8 cellular contexts compared by ENCODE assay signal in the genomic region with DNA sequence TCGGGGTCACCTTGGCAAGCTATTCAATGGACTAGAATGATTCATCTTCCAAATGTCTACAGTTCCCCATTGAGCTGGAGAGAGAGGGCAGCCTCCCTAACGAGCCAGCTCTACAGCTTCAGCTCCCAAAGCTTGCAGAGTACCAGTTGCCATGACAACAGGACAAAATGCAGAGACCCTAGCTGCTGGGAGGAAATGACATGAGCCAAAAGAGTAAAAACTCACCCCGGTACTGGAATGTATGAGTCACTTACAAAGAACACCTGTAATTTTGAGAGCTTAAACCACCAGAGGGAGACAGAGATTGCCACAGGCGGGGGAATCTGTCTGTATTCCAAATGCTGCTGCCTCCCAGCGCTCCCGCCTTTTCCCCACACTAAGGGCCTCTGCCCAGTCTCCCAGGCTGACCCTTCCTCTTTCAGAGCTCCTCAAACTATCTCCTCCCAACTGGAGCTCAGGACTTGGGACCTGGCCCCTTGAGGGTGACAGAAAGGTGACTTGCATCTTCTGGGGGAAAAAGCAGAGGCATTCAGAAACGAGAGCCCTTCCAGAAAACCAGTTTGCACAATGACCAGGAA.
A peak's percentile ranks its signal among the peaks of the same experiment; 100 is the strongest.
DNase-seq lines count a peak whose midpoint lies in the region; ATAC-seq and TF ChIP-seq lines count a peak whose summit lies in the region.

No MANE protein-coding gene starts in this region.

- POLR2A ChIA-PET in PC-9 (lab: Charles Lee; ENCODE audit: unreplicated experiment), result interaction anchor here (0.6 kb wide), 3 partner anchors 36 to 621 kb away, joined by 3 read pairs; no protein-coding TSS in a partner anchor

- no peaks in the 10 kb centered on the region for H3K27me3 ChIP-seq in PC-9 (ENCODE audit: insufficient read depth, low read depth)

- H3K4me2 ChIP-seq in PC-9, result 0 out of 2 replicates have a peak overlapping the region, but pooled peaks have one; percentile 9

- H3K27ac ChIP-seq in PC-9, result no peak overlapping the region

- DNase-seq in DMS53 treated with DMSO at 0.1 percent for 48 hours (lab: John Stamatoyannopoulos, UW; ENCODE audit: unreplicated experiment) (peak; percentile 80), PC-9 (peak; percentile 69 to 80), globus pallidus (ENCODE audit: low spot score) (peak; percentile 35), pons (ENCODE audit: low spot score) (peak; percentile 45), GDM1 (lab: John Stamatoyannopoulos, UW) (no peak)
- DNase-seq in activated T-cell treated with anti-CD3 and anti-CD28 coated beads, Interleukin-2, amount 50 U/mL, for 4 hours, result peak; percentile 34

- intact Hi-C loops in PC-9 (cut with micrococcal nuclease; ENCODE audit: unreplicated experiment), result loop anchor here (2.0 to 5.0 kb wide), 4 partner anchors 32 to 1662 kb away; a partner anchor contains a TSS

- no peaks in the 10 kb centered on the region for H3K36me3 Mint-ChIP-seq in activated T-cell treated with anti-CD3 and anti-CD28 coated beads, Interleukin-2, amount 50 U/mL, for 4 hours (ENCODE audit: insufficient read depth)

- peaks cover 11% of the 10 kb centered on the region for H3K4me1 Mint-ChIP-seq in activated T-cell treated with anti-CD3 and anti-CD28 coated beads, Interleukin-2, amount 50 U/mL, for 4 hours (ENCODE audit: low read depth)

- no peak overlapping the region for H2AFZ ChIP-seq in PC-9

- no peaks in the 10 kb centered on the region for H3K27me3 Mint-ChIP-seq in activated T-cell treated with anti-CD3 and anti-CD28 coated beads, Interleukin-2, amount 50 U/mL, for 4 hours (ENCODE audit: low read depth)

- no peaks in the 10 kb centered on the region for H4K20me1 ChIP-seq in PC-9 (ENCODE audit: insufficient read depth)

- peaks cover 17% of the 10 kb centered on the region for H3F3A ChIP-seq in PC-9 (ENCODE audit: insufficient read depth, low read depth)

- no peaks in the 10 kb centered on the region for H3K79me2 ChIP-seq in PC-9 (ENCODE audit: low read depth)

- H3K9me3 Mint-ChIP-seq in activated T-cell treated with anti-CD3 and anti-CD28 coated beads, Interleukin-2, amount 50 U/mL, for 4 hours, result no peaks in the 10 kb centered on the region

- peaks cover 28% of the 10 kb centered on the region for H3K4me1 ChIP-seq in PC-9 (replicated peaks; ENCODE audit: insufficient read depth)

- TF ChIP-seq CTCF in PC-9 (conservative IDR thresholded peaks at IDR 0.05), result peak; percentile 78

- H3K9me3 ChIP-seq in PC-9 (ENCODE audit: insufficient read depth, low read depth), result no peaks in the 10 kb centered on the region

- H3K4me3 Mint-ChIP-seq in activated T-cell treated with anti-CD3 and anti-CD28 coated beads, Interleukin-2, amount 50 U/mL, for 4 hours, result no peak overlapping the region

- no peaks in the 10 kb centered on the region for H3K36me3 ChIP-seq in PC-9 (ENCODE audit: low read depth)

- CTCF ChIA-PET in PC-9 (lab: Charles Lee), result interaction anchor here (0.5 to 1.9 kb wide), 8 partner anchors 14 to 1608 kb away, joined by 3 to 6 read pairs (median 4); no protein-coding TSS in a partner anchor

- no peak overlapping the region for H3K4me3 ChIP-seq in PC-9

- H3K9me2 ChIP-seq in PC-9 (ENCODE audit: insufficient read depth), result no peaks in the 10 kb centered on the region

- no TSS peak for BruUV-seq in PC-9 (replicated peaks; lab: Mats Ljungman, UMichigan)

- ATAC-seq in GM21360 (IDR thresholded peaks at IDR 0.05; ENCODE audit: unreplicated experiment) (peak; percentile 94), HG03565 (IDR thresholded peaks at IDR 0.05; ENCODE audit: unreplicated experiment) (peak; percentile 91)
- peak; percentile 78 to 89 for ATAC-seq in activated T-cell treated with anti-CD3 and anti-CD28 coated beads, Interleukin-2, amount 50 U/mL, for 4 hours
